ENCODE assay signal across 8 cellular contexts in the genomic region with DNA sequence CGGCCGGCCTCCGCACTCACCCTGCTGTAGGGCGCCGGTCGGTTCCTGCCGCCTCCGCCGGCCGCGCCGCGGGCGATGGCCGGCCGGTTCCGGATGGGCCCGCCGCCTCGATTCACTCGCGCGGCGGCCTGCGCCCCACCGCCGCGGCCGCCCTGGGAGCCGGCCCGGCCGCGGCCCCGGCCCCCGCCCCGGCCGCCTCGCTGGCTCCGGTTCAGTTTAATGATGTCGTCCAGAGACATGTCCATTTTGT. TPM values are rescaled to one million over a fixed set of nuclear protein-coding genes. Genes with fewer than 3 reads are reported as not detected.
DNase-seq lines count a peak whose midpoint lies in the region; ATAC-seq, FAIRE-seq and TF ChIP-seq lines count a peak whose summit lies in the region.

No MANE protein-coding gene starts in this region.

- no peaks in the 10 kb centered on the region for H4K20me1 ChIP-seq in neural cell (ENCODE audit: insufficient read depth)

- H3K4me1 ChIP-seq in CD8-positive, alpha-beta memory T cell (ENCODE audit: insufficient read depth, low read length): peaks cover 22% of the 10 kb centered on the region

- H3K27me3 Mint-ChIP-seq in CD8-positive, alpha-beta memory T cell: peaks cover 0 to 1% of the 10 kb centered on the region in 2 donors

- POLR2A ChIA-PET in CD8-positive, alpha-beta memory T cell (lab: Charles Lee): interaction anchor here (1.5 to 2.1 kb wide), 2 partner anchors 19 to 30 kb away, joined by 3 to 8 read pairs; no protein-coding TSS in a partner anchor

- H3K9ac ChIP-seq in neural cell (ENCODE audit: low read length): peak overlapping the region; percentile 74

- CTCF ChIA-PET in CD8-positive, alpha-beta memory T cell (lab: Charles Lee): no interaction called here

- peaks cover 13% of the 10 kb centered on the region for H3K79me2 ChIP-seq in neural cell (replicated peaks; ENCODE audit: insufficient read depth, low read length)

- H3K36me3 Mint-ChIP-seq in CD8-positive, alpha-beta memory T cell: peaks cover 0 to 56% (median 4%) of the 10 kb centered on the region in 3 donors

- no peak overlapping the region for H3K4me3 ChIP-seq in CD8-positive, alpha-beta memory T cell (ENCODE audit: low read length)
- H3K4me3 ChIP-seq in bronchial epithelial cell (ENCODE audit: low read depth, low read length) (peak overlapping the region; percentile 64), neural cell (ENCODE audit: low read length) (peak overlapping the region; percentile 88)

- H3K36me3 ChIP-seq in CD8-positive, alpha-beta memory T cell (ENCODE audit: insufficient read depth, low read length): peaks cover 36% of the 10 kb centered on the region
- H3K36me3 ChIP-seq in bronchial epithelial cell (ENCODE audit: control insufficient read depth, insufficient read depth, low read length): peaks cover 31% of the 10 kb centered on the region
- no peaks in the 10 kb centered on the region for H3K36me3 ChIP-seq in neural cell (ENCODE audit: insufficient read depth, low read length)

- H3K27ac ChIP-seq in CD8-positive, alpha-beta memory T cell (ENCODE audit: low read depth, low read length): peak overlapping the region; percentile 73
- no peak overlapping the region for H3K27ac ChIP-seq in neural cell (ENCODE audit: low read length)

- peak overlapping the region; percentile 92 to 98 (median 94) for H3K4me3 Mint-ChIP-seq in CD8-positive, alpha-beta memory T cell

- no peaks in the 10 kb centered on the region for H3F3A ChIP-seq in neural cell (ENCODE audit: insufficient read depth, low read length, poor library complexity, severe bottlenecking)

- no peaks in the 10 kb centered on the region for H3K9me2 ChIP-seq in neural cell (ENCODE audit: insufficient read depth, low read length)

- H2AFZ ChIP-seq in neural cell (ENCODE audit: low read depth, low read length): no peak overlapping the region

- no peak for TF ChIP-seq CTCF in bronchial epithelial cell (IDR thresholded peaks at IDR 0.05; ENCODE audit: insufficient read depth, low read length, severe bottlenecking)
- no peak for TF ChIP-seq CTCF in neural cell (IDR thresholded peaks at IDR 0.05; ENCODE audit: poor library complexity, severe bottlenecking)

- peak; percentile 16 for ATAC-seq in HG03342 (IDR thresholded peaks at IDR 0.05; ENCODE audit: unreplicated experiment)

- no peak for FAIRE-seq in bronchial epithelial cell (lab: Jason Lieb, UNC)

- no peak for TF ChIP-seq RAD21 in neural cell (conservative IDR thresholded peaks at IDR 0.05)

- H3K4me1 Mint-ChIP-seq in CD8-positive, alpha-beta memory T cell: peaks cover 19 to 35% (median 19%) of the 10 kb centered on the region in 3 donors

- no peaks in the 10 kb centered on the region for H3K9me3 ChIP-seq in CD8-positive, alpha-beta memory T cell (ENCODE audit: low read length)
- no peaks in the 10 kb centered on the region for H3K9me3 ChIP-seq in neural cell (ENCODE audit: low read length)

- no peaks in the 10 kb centered on the region for H3K27me3 ChIP-seq in CD8-positive, alpha-beta memory T cell (ENCODE audit: insufficient read depth, low read length, poor library complexity, severe bottlenecking)
- H3K27me3 ChIP-seq in bronchial epithelial cell (ENCODE audit: control insufficient read depth, insufficient read depth, low read length) (no peaks in the 10 kb centered on the region), neural cell (ENCODE audit: insufficient read depth, low read depth, low read length) (no peaks in the 10 kb centered on the region)

- no peak for TF ChIP-seq EP300 in neural cell (conservative IDR thresholded peaks at IDR 0.05; ENCODE audit: poor library complexity, severe bottlenecking)

- H3K9me3 Mint-ChIP-seq in CD8-positive, alpha-beta memory T cell: peaks cover 0 to 2% (median 0%) of the 10 kb centered on the region in 5 donors

- DNase-seq in CD8-positive, alpha-beta memory T cell: no peak
- DNase-seq in bronchial epithelial cell (ENCODE audit: low read depth): no peak
- no peak for DNase-seq in NCI-H82 (lab: John Stamatoyannopoulos, UW)
- no peak for DNase-seq in MV-4-11 (lab: John Stamatoyannopoulos, UW)
- no peak for DNase-seq in NCI-H146 (lab: John Stamatoyannopoulos, UW)
- DNase-seq in GM19238 (ENCODE audit: insufficient read length, low spot score): no peak

- H3K27ac Mint-ChIP-seq in CD8-positive, alpha-beta memory T cell: peak overlapping the region; percentile 96 to 99 (median 98)

- H3K4me2 ChIP-seq in neural cell (ENCODE audit: low read length): no peak overlapping the region

TF ChIP-seq in neural cell, 6 proteins besides CTCF, POLR2A, EP300 and RAD21:
- TF ChIP-seq SMC3 (conservative IDR thresholded peaks at IDR 0.05; ENCODE audit: poor library complexity): no peak
- TF ChIP-seq MXI1 (conservative IDR thresholded peaks at IDR 0.05; ENCODE audit: poor library complexity, severe bottlenecking): no peak
- TF ChIP-seq TAF1 (IDR thresholded peaks at IDR 0.05; ENCODE audit: low read depth): no peak
- TF ChIP-seq, protein P1, sequence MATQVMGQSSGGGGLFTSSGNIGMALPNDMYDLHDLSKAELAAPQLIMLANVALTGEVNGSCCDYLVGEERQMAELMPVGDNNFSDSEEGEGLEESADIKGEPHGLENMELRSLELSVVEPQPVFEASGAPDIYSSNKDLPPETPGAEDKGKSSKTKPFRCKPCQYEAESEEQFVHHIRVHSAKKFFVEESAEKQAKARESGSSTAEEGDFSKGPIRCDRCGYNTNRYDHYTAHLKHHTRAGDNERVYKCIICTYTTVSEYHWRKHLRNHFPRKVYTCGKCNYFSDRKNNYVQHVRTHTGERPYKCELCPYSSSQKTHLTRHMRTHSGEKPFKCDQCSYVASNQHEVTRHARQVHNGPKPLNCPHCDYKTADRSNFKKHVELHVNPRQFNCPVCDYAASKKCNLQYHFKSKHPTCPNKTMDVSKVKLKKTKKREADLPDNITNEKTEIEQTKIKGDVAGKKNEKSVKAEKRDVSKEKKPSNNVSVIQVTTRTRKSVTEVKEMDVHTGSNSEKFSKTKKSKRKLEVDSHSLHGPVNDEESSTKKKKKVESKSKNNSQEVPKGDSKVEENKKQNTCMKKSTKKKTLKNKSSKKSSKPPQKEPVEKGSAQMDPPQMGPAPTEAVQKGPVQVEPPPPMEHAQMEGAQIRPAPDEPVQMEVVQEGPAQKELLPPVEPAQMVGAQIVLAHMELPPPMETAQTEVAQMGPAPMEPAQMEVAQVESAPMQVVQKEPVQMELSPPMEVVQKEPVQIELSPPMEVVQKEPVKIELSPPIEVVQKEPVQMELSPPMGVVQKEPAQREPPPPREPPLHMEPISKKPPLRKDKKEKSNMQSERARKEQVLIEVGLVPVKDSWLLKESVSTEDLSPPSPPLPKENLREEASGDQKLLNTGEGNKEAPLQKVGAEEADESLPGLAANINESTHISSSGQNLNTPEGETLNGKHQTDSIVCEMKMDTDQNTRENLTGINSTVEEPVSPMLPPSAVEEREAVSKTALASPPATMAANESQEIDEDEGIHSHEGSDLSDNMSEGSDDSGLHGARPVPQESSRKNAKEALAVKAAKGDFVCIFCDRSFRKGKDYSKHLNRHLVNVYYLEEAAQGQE (IDR thresholded peaks at IDR 0.05; ENCODE audit: borderline replicate concordance): no peak

RNA-seq across cellular contexts. Expression of a gene that starts 0.2 kb away (rescaled TPM):
- total RNA-seq in CD8-positive, alpha-beta memory T cell: 100 to 1,000 TPM; 326 to 337 TPM
- polyA plus RNA-seq in CD8-positive, alpha-beta memory T cell: 60.4 TPM
- 105 and 145 TPM in 2 replicates for total RNA-seq in bronchial epithelial cell
- 73.3 and 81.4 TPM in 2 replicates for polyA plus RNA-seq in neural cell
- 69.3 and 80.3 TPM in 2 replicates for polyA minus RNA-seq in neural cell

RNA-seq across cellular contexts. Expression of a gene that starts 0.3 kb away (rescaled TPM):
- total RNA-seq in CD8-positive, alpha-beta memory T cell: 100 to 1,000 TPM; 146 to 149 TPM
- polyA plus RNA-seq in CD8-positive, alpha-beta memory T cell: 287 TPM
- 237 and 251 TPM in 2 replicates for total RNA-seq in bronchial epithelial cell
- polyA plus RNA-seq in neural cell: 371 and 389 TPM in 2 replicates
- polyA minus RNA-seq in neural cell: 66.0 and 75.2 TPM in 2 replicates

RNA-seq across cellular contexts. Expression of a gene that starts 10.8 kb away (rescaled TPM):
- under 1 TPM; 0.57 to 0.62 TPM for total RNA-seq in CD8-positive, alpha-beta memory T cell
- not detected for polyA plus RNA-seq in CD8-positive, alpha-beta memory T cell
- 0.26 and 0.51 TPM in 2 replicates for total RNA-seq in bronchial epithelial cell
- polyA plus RNA-seq in neural cell: 1.3 and 1.7 TPM in 2 replicates
- polyA minus RNA-seq in neural cell: 2.5 and 4.4 TPM in 2 replicates

RNA-seq across cellular contexts. Expression of a gene that starts 20.0 kb away (rescaled TPM):
- 10 to 100 TPM; 30.3 to 31.6 TPM for total RNA-seq in CD8-positive, alpha-beta memory T cell
- 35.7 TPM for polyA plus RNA-seq in CD8-positive, alpha-beta memory T cell
- total RNA-seq in bronchial epithelial cell: 16.5 and 29.5 TPM in 2 replicates
- polyA plus RNA-seq in neural cell: 28.9 and 35.3 TPM in 2 replicates
- polyA minus RNA-seq in neural cell: 22.8 and 28.7 TPM in 2 replicates

RNA-seq across cellular contexts. Expression of a gene that starts 20.1 kb away (rescaled TPM):
- total RNA-seq in CD8-positive, alpha-beta memory T cell: 100 to 1,000 TPM; 662 to 677 TPM
- polyA plus RNA-seq in CD8-positive, alpha-beta memory T cell: 237 TPM
- 57.4 and 67.0 TPM in 2 replicates for total RNA-seq in bronchial epithelial cell
- 16.1 and 26.9 TPM in 2 replicates for polyA plus RNA-seq in neural cell
- 27.8 and 42.6 TPM in 2 replicates for polyA minus RNA-seq in neural cell
